In the genomic region with DNA sequence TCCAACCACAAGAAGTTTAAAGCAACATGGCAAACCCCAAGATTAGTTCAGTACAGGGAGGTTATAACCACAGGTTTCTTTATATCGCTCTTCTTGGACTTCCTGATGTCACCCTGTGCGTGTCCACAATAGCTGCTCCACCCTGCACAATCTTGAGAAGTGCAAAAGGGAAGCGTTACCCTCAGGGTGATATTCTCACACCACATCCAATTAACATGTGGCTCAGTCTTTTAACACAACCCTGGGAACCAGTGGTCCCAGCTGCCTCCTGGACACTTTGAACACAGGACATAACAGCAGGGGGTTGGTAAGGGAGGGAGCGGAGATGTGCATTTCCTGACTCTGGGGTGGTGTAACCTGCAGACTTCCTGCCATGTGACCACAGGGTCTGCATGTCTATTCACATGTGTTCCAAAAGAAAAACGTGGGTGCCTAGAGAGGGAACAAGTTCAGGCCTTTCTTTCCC, we compare ENCODE assay signal across 8 cellular contexts.
DNase-seq lines count a peak whose midpoint lies in the region; ATAC-seq and TF ChIP-seq lines count a peak whose summit lies in the region.

No MANE protein-coding gene starts in this region.

- H3K4me1 Mint-ChIP-seq in immature natural killer cell, result peaks cover 94% of the 10 kb centered on the region in 2 donors

- H3K36me3 ChIP-seq in DOHH2 (ENCODE audit: control insufficient read depth, low read length) (no peaks in the 10 kb centered on the region), thymus (ENCODE audit: control insufficient read depth, insufficient read depth) (no peaks in the 10 kb centered on the region)

- DNase-seq in HT1080 (ENCODE audit: low read depth) (peak; percentile 51), immature natural killer cell (peak; percentile 93 to 94 (median 93)), HCEC 1CT (no peak), foreskin keratinocyte (no peak)
- DNase-seq in activated CD8-positive, alpha-beta memory T cell treated with anti-CD3 and anti-CD28 coated beads for 48 hours (ENCODE audit: low read depth in 2 of 3, low spot score in 2 of 3), result peak in 2 of 3 experiments; percentile 13 to 31

- TF ChIP-seq CTCF in DOHH2 (IDR thresholded peaks at IDR 0.05; ENCODE audit: low read depth, low read length, poor library complexity, severe bottlenecking), result no peak
- no peak for TF ChIP-seq CTCF in foreskin keratinocyte (conservative IDR thresholded peaks at IDR 0.05)

- no peaks in the 10 kb centered on the region for H3K9me3 ChIP-seq in DOHH2 (ENCODE audit: control insufficient read depth, insufficient read depth, low read length)
- H3K9me3 ChIP-seq in thymus (ENCODE audit: control insufficient read depth), result no peaks in the 10 kb centered on the region

- peak overlapping the region; percentile 75 to 85 (median 80) for H3K4me3 Mint-ChIP-seq in immature natural killer cell

- ATAC-seq in GM21390 (IDR thresholded peaks at IDR 0.05; ENCODE audit: unreplicated experiment), result peak; percentile 93
- no peak for ATAC-seq in foreskin keratinocyte

- no peaks in the 10 kb centered on the region for H3K79me2 ChIP-seq in DOHH2 (ENCODE audit: control insufficient read depth, low read length)

- H3K4me1 ChIP-seq in DOHH2 (ENCODE audit: control insufficient read depth, low read length), result peaks cover 9% of the 10 kb centered on the region
- peaks cover 2% of the 10 kb centered on the region for H3K4me1 ChIP-seq in thymus (ENCODE audit: control insufficient read depth, insufficient read depth, low read length)
- no peaks in the 10 kb centered on the region for H3K4me1 ChIP-seq in foreskin keratinocyte

- H3K9me3 Mint-ChIP-seq in immature natural killer cell, result peaks cover 0 to 1% (median 0%) of the 10 kb centered on the region in 6 donors

- no peaks in the 10 kb centered on the region for H3K9me2 ChIP-seq in DOHH2 (replicated peaks; ENCODE audit: control insufficient read depth, low read length)

- no peaks in the 10 kb centered on the region for H3F3A ChIP-seq in DOHH2 (ENCODE audit: control insufficient read depth, insufficient read depth)

- H4K20me1 ChIP-seq in DOHH2 (ENCODE audit: control insufficient read depth, insufficient read depth, low read depth, low read length), result no peaks in the 10 kb centered on the region

- H3K27ac Mint-ChIP-seq in immature natural killer cell, result peak overlapping the region; percentile 90 to 99 (median 97)

- peak overlapping the region; percentile 32 for H3K4me2 ChIP-seq in DOHH2 (ENCODE audit: low read length)

- H3K27me3 ChIP-seq in DOHH2 (ENCODE audit: control insufficient read depth, low read length) (0 out of 2 replicates have a peak, but pooled peaks cover 2% of the 10 kb centered on the region), thymus (ENCODE audit: control insufficient read depth, insufficient read depth) (no peaks in the 10 kb centered on the region), foreskin keratinocyte (no peaks in the 10 kb centered on the region)

- no peak overlapping the region for H3K27ac ChIP-seq in DOHH2 (ENCODE audit: low read depth, low read length)
- H3K27ac ChIP-seq in thymus (ENCODE audit: low read depth), result no peak overlapping the region
- no peak overlapping the region for H3K27ac ChIP-seq in foreskin keratinocyte

- H3K4me3 ChIP-seq in DOHH2 (ENCODE audit: low read length), result peak overlapping the region; percentile 32
- peak overlapping the region; percentile 39 for H3K4me3 ChIP-seq in thymus (ENCODE audit: low read length)

- H3K27me3 Mint-ChIP-seq in immature natural killer cell (ENCODE audit: low read depth in 3 of 3), result peaks cover 4 to 15% (median 10%) of the 10 kb centered on the region in 3 donors

- WGBS in thymus, result 5% methylated on average over 5 of the region's 5 CpGs

- peaks cover 37 to 51% (median 46%) of the 10 kb centered on the region in 3 donors for H3K36me3 Mint-ChIP-seq in immature natural killer cell

Comparison
In these comparisons a context has a peak if more than half of its experiments do, and no peak if none do; other contexts are left out.
1. DNase-seq: peak in HT1080 (single experiment), activated CD8-positive, alpha-beta memory T cell treated with anti-CD3 and anti-CD28 coated beads for 48 hours (2 of 3) and immature natural killer cell (3 of 3); none in HCEC 1CT (single experiment) and foreskin keratinocyte (0 of 2).